10 cellular contexts compared by ENCODE assay signal in the genomic region with DNA sequence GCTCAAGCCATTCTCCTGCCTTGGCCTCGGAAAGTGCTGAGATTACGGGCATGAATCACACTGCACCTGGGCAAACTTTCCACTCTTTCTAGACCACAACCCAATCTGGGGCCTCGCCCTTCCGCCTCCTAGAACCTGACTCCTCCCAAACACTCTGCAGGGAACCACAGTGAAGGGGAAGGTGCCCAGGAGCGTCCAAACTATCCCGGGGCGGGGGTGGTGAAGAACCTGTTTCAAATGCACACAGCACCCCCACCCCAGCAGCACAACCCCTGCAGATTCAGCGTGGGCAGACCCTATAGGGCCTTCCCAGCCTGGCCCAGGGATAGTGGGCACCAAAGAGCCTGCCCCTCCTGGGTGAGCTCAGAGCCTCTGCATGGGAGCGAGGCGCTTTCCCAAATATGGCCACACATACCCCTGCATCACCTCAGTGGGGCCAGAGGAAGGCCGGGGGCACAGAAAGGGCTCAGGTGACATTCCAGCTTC.
DNase-seq lines count a peak whose midpoint lies in the region; ATAC-seq and TF ChIP-seq lines count a peak whose summit lies in the region.
"Had no signal": no experiment of that assay in that cellular context is flagged by ENCODE, and none has a peak within 500 bp of the region (broad histone marks: within the 10 kb centered on the region; RNA-seq: fewer than 3 reads in every experiment).

No MANE protein-coding gene starts in this region.

- in situ Hi-C loops in G401 (cut with HindIII; ENCODE audit: low sequenced_read_pairs) = no loop called here

- no peaks in the 10 kb centered on the region for H3K9me3 ChIP-seq in heart right ventricle
- no peaks in the 10 kb centered on the region for H3K9me3 ChIP-seq in lower lobe of right lung
- no peaks in the 10 kb centered on the region for H3K9me3 ChIP-seq in vagina
- H3K9me3 ChIP-seq: prostate gland had no signal

- ATAC-seq in Right ventricle myocardium superior (ENCODE audit: poor library complexity) = no peak
- ATAC-seq in heart right ventricle = no peak
- no peak for ATAC-seq in lower lobe of right lung

- H3K27ac ChIP-seq in heart right ventricle (no peak overlapping the region), lower lobe of right lung (no peak overlapping the region), vagina (peak overlapping the region; percentile 60)

- TF ChIP-seq CTCF in heart right ventricle (IDR thresholded peaks at IDR 0.05) = no peak
- no peak for TF ChIP-seq CTCF in lower lobe of right lung (IDR thresholded peaks at IDR 0.05)
- no peak for TF ChIP-seq CTCF in vagina (IDR thresholded peaks at IDR 0.05)

- H3K27me3 ChIP-seq in heart right ventricle (no peaks in the 10 kb centered on the region), lower lobe of right lung (ENCODE audit: low read depth) (no peaks in the 10 kb centered on the region), vagina (no peaks in the 10 kb centered on the region)

- TF ChIP-seq POLR2A in vagina (IDR thresholded peaks at IDR 0.05) = no peak

- 92 to 93% methylated on average over 11 of the region's 11 CpGs for WGBS in heart right ventricle, 2 donors

- DNase-seq in Right ventricle myocardium superior = peak; percentile 25
- no peak for DNase-seq in heart right ventricle
- DNase-seq in activated effector memory CD4-positive, alpha-beta T cell treated with Interleukin-2 at 50 U/mL for 16 hours = peak; percentile 34
- peak; percentile 46 for DNase-seq in lower lobe of right lung
- no peak for DNase-seq in vagina (ENCODE audit: extremely low spot score in 2 of 2)
- DNase-seq in SHP77 treated with DMSO at 0.1 percent for 48 hours (lab: John Stamatoyannopoulos, UW) = no peak
- no peak for DNase-seq in iPS-NIHi7 (ENCODE audit: extremely low spot score)
- DNase-seq in G401 (ENCODE audit: low spot score) = no peak
- DNase-seq: NCI-H2081 treated with DMSO at 0.1 percent for 48 hours had no signal

- intact Hi-C loops in Right ventricle myocardium superior (cut with DNase I) = loop anchor here (2.0 kb wide), 2 partner anchors 53 to 191 kb away; no protein-coding TSS in a partner anchor
- intact Hi-C loops in heart right ventricle (cut with DNase I) = loop anchor here (2.0 to 10.0 kb wide), 10 partner anchors 49 to 809 kb away; a partner anchor contains a TSS
- intact Hi-C loops in lower lobe of right lung (cut with DNase I) = no loop called here
- intact Hi-C loops in vagina (cut with DNase I) = loop anchor here (2.0 to 10.0 kb wide), 2 partner anchors 99 to 193 kb away; a partner anchor contains a TSS

- H3K4me1 ChIP-seq in heart right ventricle (peaks cover 7 to 74% (median 40%) of the 10 kb centered on the region in 9 donors), lower lobe of right lung (peaks cover 23% of the 10 kb centered on the region), vagina (peaks cover 58% of the 10 kb centered on the region)

- H3K4me3 ChIP-seq in heart right ventricle (no peak overlapping the region), lower lobe of right lung (no peak overlapping the region), vagina (no peak overlapping the region)
- H3K4me3 ChIP-seq: prostate gland had no signal

- H3K36me3 ChIP-seq in heart right ventricle (peaks cover 0 to 91% (median 8%) of the 10 kb centered on the region in 9 donors), lower lobe of right lung (peaks cover 86% of the 10 kb centered on the region), vagina (peaks cover 0 to 44% of the 10 kb centered on the region in 2 donors)

Comparison
In these comparisons a context has a peak if more than half of its experiments do, and no peak if none do; other contexts are left out.
1. DNase-seq: peak in Right ventricle myocardium superior (single experiment), activated effector memory CD4-positive, alpha-beta T cell treated with Interleukin-2 at 50 U/mL for 16 hours (single experiment) and lower lobe of right lung (single experiment); none in heart right ventricle (0 of 2), vagina (0 of 2), SHP77 treated with DMSO at 0.1 percent for 48 hours (single experiment), iPS-NIHi7 (single experiment) and G401 (single experiment).